Comparison of ENCODE assay signal across 20 cellular contexts in the genomic region with DNA sequence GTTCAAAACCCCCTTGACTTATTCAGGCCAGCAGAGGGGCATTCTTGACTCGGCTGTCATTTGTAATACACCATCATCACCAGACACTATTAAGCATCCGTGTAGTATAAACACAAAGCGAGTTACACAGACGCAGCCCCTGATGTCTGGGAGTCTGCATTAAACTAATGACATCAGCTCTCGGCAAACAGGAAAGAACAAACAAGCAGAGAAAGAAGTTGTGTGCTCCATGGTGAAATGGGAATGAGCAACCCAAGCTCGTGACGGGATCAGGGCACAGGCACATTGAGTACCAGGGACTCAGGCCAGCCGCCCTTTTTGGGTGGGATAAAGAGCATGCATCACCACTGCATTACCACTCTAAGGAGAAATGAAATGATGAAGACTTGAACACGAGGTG.
A peak's percentile ranks its signal among the peaks of the same experiment; 100 is the strongest.
DNase-seq lines count a peak whose midpoint lies in the region; TF ChIP-seq lines count a peak whose summit lies in the region.
"Had no signal": no experiment of that assay in that cellular context is flagged by ENCODE, and none has a peak within 500 bp of the region (broad histone marks: within the 10 kb centered on the region; RNA-seq: fewer than 3 reads in every experiment).

No MANE protein-coding gene starts in this region.

- TF ChIP-seq CTCF in 22Rv1 (IDR thresholded peaks at IDR 0.05) (no peak), HEK293 (tag by site-specific recombination; IDR thresholded peaks at IDR 0.05) (no peak), esophagus muscularis mucosa (IDR thresholded peaks at IDR 0.05) (no peak), osteoblast (IDR thresholded peaks at IDR 0.05; ENCODE audit: extremely low read depth, low read depth, low read length) (no peak)

- no peaks in the 10 kb centered on the region for H3K9me3 ChIP-seq in HEK293 (ENCODE audit: control insufficient read depth, insufficient read depth, low read depth, low read length)
- no peaks in the 10 kb centered on the region for H3K9me3 ChIP-seq in mesenchymal stem cell (ENCODE audit: control insufficient read depth, low read length)
- no peaks in the 10 kb centered on the region for H3K9me3 ChIP-seq in esophagus muscularis mucosa
- no peaks in the 10 kb centered on the region for H3K9me3 ChIP-seq in osteoblast (ENCODE audit: low read depth, low read length)

- no peaks in the 10 kb centered on the region for H4K20me1 ChIP-seq in osteoblast (ENCODE audit: insufficient read depth, low read length)

- intact Hi-C loops in esophagus muscularis mucosa (cut with DNase I): no loop called here

- H3K4me1 ChIP-seq in HEK293 (ENCODE audit: control insufficient read depth, insufficient read depth, low read length) (no peaks in the 10 kb centered on the region), mesenchymal stem cell (ENCODE audit: control insufficient read depth, insufficient read depth, low read depth, low read length) (no peaks in the 10 kb centered on the region), esophagus muscularis mucosa (no peaks in the 10 kb centered on the region), osteoblast (ENCODE audit: insufficient read depth, low read length) (no peaks in the 10 kb centered on the region)

- H3K27ac ChIP-seq in 22Rv1: peak overlapping the region; percentile 52
- no peak overlapping the region for H3K27ac ChIP-seq in HEK293 (ENCODE audit: extremely low read depth, low read depth, low read length)
- H3K27ac ChIP-seq in mesenchymal stem cell (ENCODE audit: low read length, poor library complexity, severe bottlenecking): no peak overlapping the region
- H3K27ac ChIP-seq in esophagus muscularis mucosa (replicated peaks in 1 of 4): no peak overlapping the region
- H3K27ac ChIP-seq in osteoblast (ENCODE audit: low read depth, low read length): no peak overlapping the region

- no peak overlapping the region for H3K14ac ChIP-seq in mesenchymal stem cell (ENCODE audit: low read length in 2 of 2)

- H2BK15ac ChIP-seq in mesenchymal stem cell (ENCODE audit: low read depth, poor library complexity, severe bottlenecking): no peak overlapping the region

- no peak overlapping the region for H2BK120ac ChIP-seq in mesenchymal stem cell (ENCODE audit: low read depth, low read length)

- peak; percentile 74 for DNase-seq in NCI-H748 treated with DMSO at 0.1 percent for 48 hours (lab: John Stamatoyannopoulos, UW)
- peak; percentile 82 for DNase-seq in mesenchymal stem cell
- DNase-seq in SKM-1 treated with dmso at 0.1 percent for 144 hours (lab: John Stamatoyannopoulos, UW; ENCODE audit: unreplicated experiment): no peak
- no peak for DNase-seq in GM19240 (ENCODE audit: insufficient read length, low spot score)
- DNase-seq in esophagus muscularis mucosa (ENCODE audit: extremely low spot score): no peak
- no peak for DNase-seq in osteoblast (ENCODE audit: insufficient read length, low spot score, missing footprints)
- DNase-seq: Calu3; CD8-positive, alpha-beta T cell; DMS79 treated with DMSO at 0.1 percent for 48 hours; H7; IMR-90; NCI-H1417 treated with DMSO at 0.1 percent for 48 hours; NCI-H187 treated with DMSO at 0.1 percent for 48 hours; NCI-H2171 treated with DMSO at 0.1 percent for 48 hours; NCI-H446; NCI-H82; OCI-M1; RPMI8226 had no signal

- WGBS in mesenchymal stem cell: 15% methylated on average over 8 of the region's 9 CpGs
- WGBS in esophagus muscularis mucosa: 41% methylated on average over 9 of the region's 9 CpGs

- TF ChIP-seq EP300 in esophagus muscularis mucosa (IDR thresholded peaks at IDR 0.05): no peak

- H3K4me3 ChIP-seq in HEK293 (ENCODE audit: low read depth, low read length): no peak overlapping the region
- H3K4me3 ChIP-seq in mesenchymal stem cell (ENCODE audit: insufficient read depth in 1 of 2, low read depth in 1 of 2, low read length in 2 of 2): no peak overlapping the region
- H3K4me3 ChIP-seq in esophagus muscularis mucosa: no peak overlapping the region
- H3K4me3 ChIP-seq in osteoblast (ENCODE audit: insufficient read depth, low read length): no peak overlapping the region

- CTCF ChIA-PET in HEK293 (lab: Yijun Ruan, JAX): interaction anchor here (0.6 kb wide), 1 partner anchor 1091 kb away, joined by 3 read pairs; no protein-coding TSS in a partner anchor

- H2BK5ac ChIP-seq in mesenchymal stem cell (ENCODE audit: low read depth, low read length, poor library complexity, severe bottlenecking): no peak overlapping the region

- no peaks in the 10 kb centered on the region for H3K79me1 ChIP-seq in mesenchymal stem cell (replicated peaks; ENCODE audit: low read length, poor library complexity, severe bottlenecking)

- no peak overlapping the region for H3K4me2 ChIP-seq in mesenchymal stem cell (ENCODE audit: low read length, poor library complexity, severe bottlenecking)
- no peak overlapping the region for H3K4me2 ChIP-seq in osteoblast (ENCODE audit: insufficient read depth, low read length)

- no peak overlapping the region for H2AFZ ChIP-seq in mesenchymal stem cell (ENCODE audit: low read depth, low read length)
- no peak overlapping the region for H2AFZ ChIP-seq in osteoblast (ENCODE audit: low read length)

- no peak overlapping the region for H4K91ac ChIP-seq in mesenchymal stem cell (ENCODE audit: low read length)

- H3K9ac ChIP-seq in mesenchymal stem cell (ENCODE audit: low read length): no peak overlapping the region

- H3K27me3 ChIP-seq in mesenchymal stem cell (ENCODE audit: control insufficient read depth in 1 of 2, insufficient read depth in 1 of 2, low read length in 2 of 2): peaks cover 0 to 36% of the 10 kb centered on the region in 2 experiments
- H3K27me3 ChIP-seq in esophagus muscularis mucosa: peaks cover 0 to 51% (median 0%) of the 10 kb centered on the region in 4 donors
- H3K27me3 ChIP-seq in osteoblast (ENCODE audit: insufficient read depth, low read length): no peaks in the 10 kb centered on the region

- H3K36me3 ChIP-seq in HEK293 (ENCODE audit: control insufficient read depth in 2 of 2, insufficient read depth in 1 of 2, low read length in 2 of 2) (no peaks in the 10 kb centered on the region), mesenchymal stem cell (ENCODE audit: control insufficient read depth in 1 of 2, insufficient read depth in 2 of 2, low read depth in 1 of 2, low read length in 2 of 2) (no peaks in the 10 kb centered on the region), esophagus muscularis mucosa (no peaks in the 10 kb centered on the region), osteoblast (ENCODE audit: insufficient read depth, low read length) (no peaks in the 10 kb centered on the region)

- no peak overlapping the region for H3K23ac ChIP-seq in mesenchymal stem cell (ENCODE audit: low read length in 2 of 2)

- POLR2A ChIA-PET in HEK293 (lab: Yijun Ruan, JAX): no interaction called here

- H4K8ac ChIP-seq in mesenchymal stem cell (ENCODE audit: low read length): no peak overlapping the region

- no peak overlapping the region for H3K4ac ChIP-seq in mesenchymal stem cell (ENCODE audit: low read depth in 1 of 2, low read length in 2 of 2)

- no peak for TF ChIP-seq POLR2A in esophagus muscularis mucosa (IDR thresholded peaks at IDR 0.05; ENCODE audit: low read depth)

- H3K79me2 ChIP-seq in osteoblast (ENCODE audit: insufficient read depth, low read length): no peaks in the 10 kb centered on the region

- H2BK12ac ChIP-seq in mesenchymal stem cell (ENCODE audit: low read length in 2 of 2): no peak overlapping the region

- no peak overlapping the region for H2AK5ac ChIP-seq in mesenchymal stem cell (ENCODE audit: low read length, severe bottlenecking)

- no peak overlapping the region for H3K18ac ChIP-seq in mesenchymal stem cell (ENCODE audit: low read depth in 1 of 2, low read length in 2 of 2)

TF ChIP-seq in HEK293, 187 proteins besides CTCF, POLR2A, EP300 and RAD21:
- TF ChIP-seq, protein P1, sequence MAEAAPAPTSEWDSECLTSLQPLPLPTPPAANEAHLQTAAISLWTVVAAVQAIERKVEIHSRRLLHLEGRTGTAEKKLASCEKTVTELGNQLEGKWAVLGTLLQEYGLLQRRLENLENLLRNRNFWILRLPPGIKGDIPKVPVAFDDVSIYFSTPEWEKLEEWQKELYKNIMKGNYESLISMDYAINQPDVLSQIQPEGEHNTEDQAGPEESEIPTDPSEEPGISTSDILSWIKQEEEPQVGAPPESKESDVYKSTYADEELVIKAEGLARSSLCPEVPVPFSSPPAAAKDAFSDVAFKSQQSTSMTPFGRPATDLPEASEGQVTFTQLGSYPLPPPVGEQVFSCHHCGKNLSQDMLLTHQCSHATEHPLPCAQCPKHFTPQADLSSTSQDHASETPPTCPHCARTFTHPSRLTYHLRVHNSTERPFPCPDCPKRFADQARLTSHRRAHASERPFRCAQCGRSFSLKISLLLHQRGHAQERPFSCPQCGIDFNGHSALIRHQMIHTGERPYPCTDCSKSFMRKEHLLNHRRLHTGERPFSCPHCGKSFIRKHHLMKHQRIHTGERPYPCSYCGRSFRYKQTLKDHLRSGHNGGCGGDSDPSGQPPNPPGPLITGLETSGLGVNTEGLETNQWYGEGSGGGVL (tag by site-specific recombination; IDR thresholded peaks at IDR 0.05): no peak
- TF ChIP-seq ZBTB20 (tag by site-specific recombination; IDR thresholded peaks at IDR 0.05) (peak; percentile 48; the same call in 1 of the 2 replicates), HOXD13 (CRISPR knock-in tag; IDR thresholded peaks at IDR 0.05; ENCODE audit: borderline replicate concordance) (no peak), ZNF239 (tag by site-specific recombination; IDR thresholded peaks at IDR 0.05) (no peak), ZNF366 (tag by site-specific recombination; conservative IDR thresholded peaks at IDR 0.05) (no peak)
- TF ChIP-seq, protein P2, sequence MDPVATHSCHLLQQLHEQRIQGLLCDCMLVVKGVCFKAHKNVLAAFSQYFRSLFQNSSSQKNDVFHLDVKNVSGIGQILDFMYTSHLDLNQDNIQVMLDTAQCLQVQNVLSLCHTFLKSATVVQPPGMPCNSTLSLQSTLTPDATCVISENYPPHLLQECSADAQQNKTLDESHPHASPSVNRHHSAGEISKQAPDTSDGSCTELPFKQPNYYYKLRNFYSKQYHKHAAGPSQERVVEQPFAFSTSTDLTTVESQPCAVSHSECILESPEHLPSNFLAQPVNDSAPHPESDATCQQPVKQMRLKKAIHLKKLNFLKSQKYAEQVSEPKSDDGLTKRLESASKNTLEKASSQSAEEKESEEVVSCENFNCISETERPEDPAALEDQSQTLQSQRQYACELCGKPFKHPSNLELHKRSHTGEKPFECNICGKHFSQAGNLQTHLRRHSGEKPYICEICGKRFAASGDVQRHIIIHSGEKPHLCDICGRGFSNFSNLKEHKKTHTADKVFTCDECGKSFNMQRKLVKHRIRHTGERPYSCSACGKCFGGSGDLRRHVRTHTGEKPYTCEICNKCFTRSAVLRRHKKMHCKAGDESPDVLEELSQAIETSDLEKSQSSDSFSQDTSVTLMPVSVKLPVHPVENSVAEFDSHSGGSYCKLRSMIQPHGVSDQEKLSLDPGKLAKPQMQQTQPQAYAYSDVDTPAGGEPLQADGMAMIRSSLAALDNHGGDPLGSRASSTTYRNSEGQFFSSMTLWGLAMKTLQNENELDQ (tag by site-specific recombination; IDR thresholded peaks at IDR 0.05; ENCODE audit: low read depth): no peak

Comparison
In these comparisons a context has a peak if more than half of its experiments do, and no peak if none do; other contexts are left out.
1. DNase-seq: peak in NCI-H748 treated with DMSO at 0.1 percent for 48 hours (single experiment) and mesenchymal stem cell (single experiment); none in SKM-1 treated with dmso at 0.1 percent for 144 hours (single experiment), GM19240 (single experiment), esophagus muscularis mucosa (single experiment) and osteoblast (single experiment).